ENCODE assay signal across 12 cellular contexts in genomic region chr14:45181329-45181728, GRCh38.
"Had no signal": no experiment of that assay in that cellular context is flagged by ENCODE, and none has a peak within 500 bp of the region (broad histone marks: within the 10 kb centered on the region; RNA-seq: fewer than 3 reads in every experiment).

No MANE protein-coding gene starts in this region.

- DNase-seq: activated CD4-positive, alpha-beta T cell treated with anti-CD3 and anti-CD28 coated beads, Interleukin-2, amount 50 U/mL, for 1 hour; activated CD8-positive, alpha-beta memory T cell treated with anti-CD3 and anti-CD28 coated beads for 24 hours; activated naive CD8-positive, alpha-beta T cell treated with anti-CD3 and anti-CD28 coated beads for 36 hours; amygdala; dorsolateral prefrontal cortex; esophagus squamous epithelium; foreskin fibroblast; immature natural killer cell; stimulated activated naive CD8-positive, alpha-beta T cell treated with anti-CD3 and anti-CD28 coated beads, Interleukin-15, Interleukin-2, amounts not matched to agents 100 U/mL and 50 U/mL, for 24 hours; trophoblast cell had no signal

- H3K27me3 ChIP-seq: breast epithelium, dorsolateral prefrontal cortex, esophagus squamous epithelium had no signal

- H3K9me3 ChIP-seq: breast epithelium, esophagus squamous epithelium had no signal

- H3K4me3 ChIP-seq: breast epithelium, dorsolateral prefrontal cortex, esophagus squamous epithelium had no signal

- H3K27ac ChIP-seq: breast epithelium, dorsolateral prefrontal cortex, esophagus squamous epithelium had no signal

- ATAC-seq: sciatic nerve; stimulated activated naive CD8-positive, alpha-beta T cell treated with anti-CD3 and anti-CD28 coated beads, Interleukin-15, Interleukin-2, amounts not matched to agents 100 U/mL and 50 U/mL, for 24 hours had no signal

- H3K36me3 ChIP-seq: breast epithelium, esophagus squamous epithelium had no signal

- H3K4me1 ChIP-seq: breast epithelium, esophagus squamous epithelium had no signal
